Comparison of ENCODE assay signal across 30 cellular contexts in genomic region chr7:149002604-149003003, GRCh38.
"Had no signal": no experiment of that assay in that cellular context is flagged by ENCODE, and none has a peak within 500 bp of the region (broad histone marks: within the 10 kb centered on the region; RNA-seq: fewer than 3 reads in every experiment).

No MANE protein-coding gene starts in this region.

- H3K36me3 ChIP-seq: breast epithelium had no signal

- ATAC-seq: activated CD4-positive, CD25-positive, alpha-beta regulatory T cell treated with anti-CD3 and anti-CD28 coated beads, Interleukin-2, amount 50 U/mL, for 24 hours; activated CD8-positive, alpha-beta memory T cell treated with anti-CD3 and anti-CD28 coated beads, Interleukin-2, amount 10 ng/mL, durations not matched to agents 7 days and 5 days; activated CD8-positive, alpha-beta T cell treated with anti-CD3 and anti-CD28 coated beads, Interleukin-2, amount 10 ng/mL, durations not matched to agents 7 days and 5 days; activated naive CD4-positive, alpha-beta T cell treated with anti-CD3 and anti-CD28 coated beads, Interleukin-2, amount 50 U/mL, for 72 hours; gastroesophageal sphincter; T-cell had no signal

- H3K27me3 ChIP-seq: ascending aorta, breast epithelium, cardiac muscle cell, colonic mucosa, esophagus squamous epithelium, gastroesophageal sphincter had no signal

- H3K4me1 ChIP-seq: ascending aorta, breast epithelium, colonic mucosa had no signal

- FAIRE-seq: endometrium, endothelial cell of umbilical vein had no signal

- H3K4me3 ChIP-seq: ascending aorta, breast epithelium, cardiac muscle cell, colonic mucosa, esophagus squamous epithelium, gastroesophageal sphincter had no signal

- H3K9me3 ChIP-seq: ascending aorta, breast epithelium, colonic mucosa, esophagus squamous epithelium, gastroesophageal sphincter had no signal

- DNase-seq: activated B cell treated with CpG ODN at 0.5 μM for 24 hours; activated CD4-positive, alpha-beta memory T cell treated with anti-CD3 and anti-CD28 coated beads for 36 hours; activated CD4-positive, alpha-beta T cell treated with anti-CD3 and anti-CD28 coated beads for 48 hours; activated CD8-positive, alpha-beta memory T cell treated with anti-CD3 and anti-CD28 coated beads, Interleukin-2, amount 10 ng/mL, durations not matched to agents 7 days and 5 days; activated CD8-positive, alpha-beta memory T cell treated with anti-CD3 and anti-CD28 coated beads, Interleukin-2, amount 50 U/mL, for 4 hours; activated CD8-positive, alpha-beta T cell treated with anti-CD3 and anti-CD28 coated beads, Interleukin-2, amount 10 ng/mL, durations not matched to agents 7 days and 5 days; activated effector memory CD4-positive, alpha-beta T cell treated with anti-CD3 and anti-CD28 coated beads, Interleukin-2, amount 50 U/mL, for 16 hours; activated naive CD4-positive, alpha-beta T cell treated with anti-CD3 and anti-CD28 coated beads for 36 hours; activated naive CD8-positive, alpha-beta T cell treated with anti-CD3 and anti-CD28 coated beads, Interleukin-2, amount 10 ng/mL, durations not matched to agents 7 days and 5 days; activated T-cell treated with anti-CD3 and anti-CD28 coated beads, Interleukin-2, amount 50 U/mL, for 1 hour; activated T-cell treated with anti-CD3 and anti-CD28 coated beads, Interleukin-2, amount 50 U/mL, for 48 hours; central memory CD4-positive, alpha-beta T cell; cerebellar nuclear complex; colonic mucosa; effector CD8-positive, alpha-beta T cell; esophagus squamous epithelium; foreskin melanocyte; head of caudate nucleus; T-cell; T-helper 9 cell; WERI-Rb-1 had no signal

- H3K27ac ChIP-seq: ascending aorta, breast epithelium, cardiac muscle cell, colonic mucosa, epithelial cell of prostate, esophagus squamous epithelium, gastroesophageal sphincter, WERI-Rb-1 had no signal
